Comparison of ENCODE assay signal across 26 cellular contexts in genomic region chr2:35784777-35785176, GRCh38.
"Had no signal": no experiment of that assay in that cellular context is flagged by ENCODE, and none has a peak within 500 bp of the region (broad histone marks: within the 10 kb centered on the region; RNA-seq: fewer than 3 reads in every experiment).

No MANE protein-coding gene starts in this region.

- H3K4me1 ChIP-seq: left ventricle myocardium inferior, pancreas, prostate gland, suprapubic skin, tibial artery, upper lobe of right lung had no signal

- H3K9me3 ChIP-seq: left ventricle myocardium inferior, pancreas, prostate gland, suprapubic skin, thoracic aorta, tibial artery, upper lobe of right lung had no signal

- DNase-seq: islet precursor cell; left ventricle myocardium inferior; midbrain; mucosa of descending colon; naive thymus-derived CD4-positive, alpha-beta T cell; pancreas; posterior cingulate gyrus; retina; right cardiac atrium; stimulated activated CD4-positive, alpha-beta T cell treated with anti-CD3 and anti-CD28 coated beads, Interleukin-12 subunit alpha, Interleukin-12 subunit beta, amount 100 ng/mL, for 4 hours; stimulated activated CD4-positive, alpha-beta T cell treated with anti-CD3 and anti-CD28 coated beads, Interleukin-15, amount 100 ng/mL, for 24 hours; stimulated activated CD4-positive, alpha-beta T cell treated with anti-CD3 and anti-CD28 coated beads, Interleukin-2, amount 100 ng/mL, for 24 hours; stimulated activated CD4-positive, alpha-beta T cell treated with anti-CD3 and anti-CD28 coated beads, Interleukin-4, amount 100 ng/mL, for 1 hour; stimulated activated naive CD4-positive, alpha-beta T cell; tibial artery; trophoblast cell; upper lobe of right lung had no signal

- FAIRE-seq: pancreas, urothelium cell line had no signal

- ATAC-seq: mucosa of descending colon; naive thymus-derived CD4-positive, alpha-beta T cell; natural killer cell treated with Interleukin-12 subunit alpha and Interleukin-12 subunit beta and Interleukin-15 and Interleukin-18, amount 100 ng/mL, for 72 hours; right cardiac atrium; sciatic nerve; stimulated activated effector memory CD8-positive, alpha-beta T cell treated with anti-CD3 and anti-CD28 coated beads, Interleukin-12 subunit alpha, Interleukin-12 subunit beta, amount 100 ng/mL, for 72 hours; upper lobe of right lung had no signal

- H3K27ac ChIP-seq: left ventricle myocardium inferior, pancreas, prostate gland, skin epidermis, suprapubic skin, thoracic aorta, tibial artery, upper lobe of right lung had no signal

- H3K36me3 ChIP-seq: left ventricle myocardium inferior, pancreas, prostate gland, suprapubic skin, thoracic aorta, tibial artery, upper lobe of right lung had no signal

- H3K27me3 ChIP-seq: pancreas, suprapubic skin, tibial artery, upper lobe of right lung had no signal

- H3K4me3 ChIP-seq: left ventricle myocardium inferior, lung, mucosa of descending colon, pancreas, prostate gland, skin epidermis, suprapubic skin, thoracic aorta, tibial artery, upper lobe of right lung had no signal
